Comparison of ENCODE assay signal across 30 cellular contexts in genomic region chr13:111659236-111659635, GRCh38.
DNase-seq lines count a peak whose midpoint lies in the region; TF ChIP-seq lines count a peak whose summit lies in the region.
"Had no signal": no experiment of that assay in that cellular context is flagged by ENCODE, and none has a peak within 500 bp of the region (broad histone marks: within the 10 kb centered on the region; RNA-seq: fewer than 3 reads in every experiment).

No MANE protein-coding gene starts in this region.

- H3K27ac ChIP-seq in stomach: no peak overlapping the region
- H3K27ac ChIP-seq: adrenal gland, brain microvascular endothelial cell, prostate gland, sigmoid colon, thoracic aorta had no signal

- peaks cover 0 to 48% (median 0%) of the 10 kb centered on the region in 3 donors for H3K27me3 ChIP-seq in stomach
- H3K27me3 ChIP-seq: adrenal gland, brain microvascular endothelial cell had no signal

- no peak for TF ChIP-seq EP300 in stomach (IDR thresholded peaks at IDR 0.05)

- H3K4me3 Mint-ChIP-seq in nephron progenitor cell: peak overlapping the region; percentile 26
- H3K4me3 Mint-ChIP-seq: activated CD8-positive, alpha-beta memory T cell treated with anti-CD3 and anti-CD28 coated beads, Interleukin-2, amount 10 ng/mL, durations not matched to agents 7 days and 5 days; activated naive CD4-positive, alpha-beta T cell treated with anti-CD3 and anti-CD28 coated beads for 36 hours; activated T-cell treated with anti-CD3 and anti-CD28 coated beads, Interleukin-2, amount 50 U/mL, for 72 hours; WTC11 had no signal

- TF ChIP-seq POLR2A in stomach (IDR thresholded peaks at IDR 0.05): no peak

- peaks cover 27% of the 10 kb centered on the region for H3K27me3 Mint-ChIP-seq in nephron progenitor cell (ENCODE audit: low read depth, poor library complexity)
- H3K27me3 Mint-ChIP-seq: activated CD8-positive, alpha-beta memory T cell treated with anti-CD3 and anti-CD28 coated beads, Interleukin-2, amount 10 ng/mL, durations not matched to agents 7 days and 5 days had no signal

- intact Hi-C loops in stomach (cut with DNase I; ENCODE audit: low total_unique reads): no loop called here

- peak overlapping the region; percentile 14 for H3K27ac Mint-ChIP-seq in nephron progenitor cell
- H3K27ac Mint-ChIP-seq: activated CD8-positive, alpha-beta memory T cell treated with anti-CD3 and anti-CD28 coated beads, Interleukin-2, amount 10 ng/mL, durations not matched to agents 7 days and 5 days; activated naive CD4-positive, alpha-beta T cell treated with anti-CD3 and anti-CD28 coated beads for 36 hours; activated T-cell treated with anti-CD3 and anti-CD28 coated beads, Interleukin-2, amount 50 U/mL, for 72 hours; WTC11 had no signal

- no peaks in the 10 kb centered on the region for H3K36me3 ChIP-seq in stomach
- H3K36me3 ChIP-seq: adrenal gland, brain microvascular endothelial cell, prostate gland, sigmoid colon, thoracic aorta had no signal

- no peaks in the 10 kb centered on the region for H3K9me3 ChIP-seq in stomach
- H3K9me3 ChIP-seq: adrenal gland, prostate gland, sigmoid colon, thoracic aorta had no signal

- peak; percentile 26 for DNase-seq in NCI-H748 (lab: John Stamatoyannopoulos, UW; ENCODE audit: unreplicated experiment)
- no peak for DNase-seq in NCI-H748 treated with DMSO at 0.1 percent for 48 hours (lab: John Stamatoyannopoulos, UW)
- peak; percentile 43 for DNase-seq in ecto neural progenitor cell (ENCODE audit: low spot score)
- DNase-seq in nephron progenitor cell: no peak
- no peak for DNase-seq in NCI-H510A (lab: John Stamatoyannopoulos, UW)
- no peak for DNase-seq in T-helper 9 cell
- DNase-seq in stomach: no peak
- no peak for DNase-seq in midbrain (lab: John Stamatoyannopoulos, UW)
- DNase-seq: activated CD8-positive, alpha-beta memory T cell treated with anti-CD3 and anti-CD28 coated beads, Interleukin-2, amount 10 ng/mL, durations not matched to agents 7 days and 5 days; activated naive CD4-positive, alpha-beta T cell treated with anti-CD3 and anti-CD28 coated beads for 36 hours; activated T-cell treated with anti-CD3 and anti-CD28 coated beads, Interleukin-2, amount 50 U/mL, for 72 hours; adrenal gland; brain microvascular endothelial cell; COR-L47; DND-41; effector CD4-positive, alpha-beta T cell; erythroblast; kidney glomerular epithelial cell; NCI-H1105 treated with DMSO at 0.1 percent for 48 hours; NCI-H2081 treated with DMSO at 0.1 percent for 48 hours; NCI-H524 treated with DMSO at 0.1 percent for 48 hours; sigmoid colon; stimulated activated naive CD4-positive, alpha-beta T cell treated with Interleukin-2 at 50 U/mL for 16 hours; SW 1271; T1000 had no signal

- TF ChIP-seq CTCF in nephron progenitor cell (IDR thresholded peaks at IDR 0.05) (no peak), stomach (IDR thresholded peaks at IDR 0.05) (no peak)

- WGBS in stomach, 5 donors: 82 to 90% (median 86%) methylated on average over 8 of the region's 8 CpGs

- no peaks in the 10 kb centered on the region for H3K9me3 Mint-ChIP-seq in nephron progenitor cell
- H3K9me3 Mint-ChIP-seq: activated naive CD4-positive, alpha-beta T cell treated with anti-CD3 and anti-CD28 coated beads for 36 hours; activated T-cell treated with anti-CD3 and anti-CD28 coated beads, Interleukin-2, amount 50 U/mL, for 72 hours; WTC11 had no signal

- H3K4me3 ChIP-seq in stomach: no peak overlapping the region
- H3K4me3 ChIP-seq: adrenal gland, K562, lung, prostate gland, sigmoid colon, thoracic aorta had no signal

- H3K36me3 Mint-ChIP-seq in nephron progenitor cell (ENCODE audit: low read depth): no peaks in the 10 kb centered on the region
- H3K36me3 Mint-ChIP-seq: activated CD8-positive, alpha-beta memory T cell treated with anti-CD3 and anti-CD28 coated beads, Interleukin-2, amount 10 ng/mL, durations not matched to agents 7 days and 5 days; WTC11 had no signal

- H3K4me1 Mint-ChIP-seq in nephron progenitor cell: peaks cover 24% of the 10 kb centered on the region
- H3K4me1 Mint-ChIP-seq: activated CD8-positive, alpha-beta memory T cell treated with anti-CD3 and anti-CD28 coated beads, Interleukin-2, amount 10 ng/mL, durations not matched to agents 7 days and 5 days had no signal

- peaks cover 0 to 7% (median 2%) of the 10 kb centered on the region in 4 donors for H3K4me1 ChIP-seq in stomach
- H3K4me1 ChIP-seq: adrenal gland, prostate gland, sigmoid colon had no signal

Comparison
In these comparisons a context has a peak if more than half of its experiments do, and no peak if none do; other contexts are left out.
1. DNase-seq: peak in NCI-H748 (single experiment) and ecto neural progenitor cell (single experiment); none in NCI-H748 treated with DMSO at 0.1 percent for 48 hours (single experiment), nephron progenitor cell (single experiment), NCI-H510A (single experiment), T-helper 9 cell (single experiment), stomach (single experiment) and midbrain (single experiment).